ENCODE assay signal across 8 cellular contexts in genomic region chr7:4883352-4884144, GRCh38. TPM values are rescaled to one million over a fixed set of nuclear protein-coding genes. Genes with fewer than 3 reads are reported as not detected.
A peak's percentile ranks its signal among the peaks of the same experiment; 100 is the strongest.
DNase-seq lines count a peak whose midpoint lies in the region; ATAC-seq and TF ChIP-seq lines count a peak whose summit lies in the region.

Gene RADIL, minus strand, starts transcription at chr7:4883716. Its CDS starts 5,577 bp downstream, at chr7:4878139.

- H3K36me3 Mint-ChIP-seq in T-cell: no peaks in the 10 kb centered on the region

- H3K36me3 ChIP-seq in heart left ventricle: no peaks in the 10 kb centered on the region
- no peaks in the 10 kb centered on the region for H3K36me3 ChIP-seq in transverse colon

- in situ Hi-C loops in transverse colon (cut with MboI; ENCODE audit: low pct_ligation_motif_present in 1 of 4, low pct_unique_long_range_greater_than_20kb in 1 of 4, low sequenced_read_pairs in 3 of 4): no loop called here

- CTCF ChIA-PET in T-cell (lab: Charles Lee): interaction anchor here (0.6 to 1.3 kb wide), 6 partner anchors 52 to 1449 kb away, joined by 3 to 6 read pairs (median 3); no protein-coding TSS in a partner anchor

- ATAC-seq in GM21619 (IDR thresholded peaks at IDR 0.05; ENCODE audit: unreplicated experiment) (peak; percentile 79), T-cell (replicated peaks in 1 of 4) (peak; percentile 91 to 96 (median 93)), heart left ventricle (peak; percentile 87 to 96 (median 96))

- POLR2A ChIA-PET in T-cell (lab: Charles Lee): no interaction called here

- no peaks in the 10 kb centered on the region for H3K9me3 Mint-ChIP-seq in T-cell

- H3K4me1 ChIP-seq in heart left ventricle: peaks cover 0 to 35% (median 10%) of the 10 kb centered on the region in 12 donors
- H3K4me1 ChIP-seq in transverse colon: peaks cover 0 to 14% (median 6%) of the 10 kb centered on the region in 4 donors

- peak within 1 kb of the TSS; percentile 56 to 74 (median 57) for H3K4me3 Mint-ChIP-seq in T-cell

- DNase-seq in COLO829 (ENCODE audit: low spot score): peak; percentile 97
- DNase-seq in NB4 (ENCODE audit: low read depth): peak; percentile 50
- peak; percentile 45 to 90 (median 80) for DNase-seq in T-cell
- peak; percentile 90 to 96 (median 95) for DNase-seq in heart left ventricle
- DNase-seq in posterior cingulate gyrus: peak; percentile 86 to 99 (median 94)
- DNase-seq in transverse colon: peak; percentile 82

- no peak for TF ChIP-seq POLR2A in NB4 (IDR thresholded peaks at IDR 0.05; ENCODE audit: extremely low read depth, insufficient read length)
- TF ChIP-seq POLR2A in heart left ventricle (IDR thresholded peaks at IDR 0.05): no peak
- no peak for TF ChIP-seq POLR2A in transverse colon (IDR thresholded peaks at IDR 0.05)

- H3K27me3 Mint-ChIP-seq in T-cell: peaks cover 24 to 51% of the 10 kb centered on the region in 2 donors

- H3K9me3 ChIP-seq in heart left ventricle: no peaks in the 10 kb centered on the region
- no peaks in the 10 kb centered on the region for H3K9me3 ChIP-seq in transverse colon

- H3K4me3 ChIP-seq in NB4 (ENCODE audit: low read depth, low read length): no peak within 1 kb of the TSS
- peak within 1 kb of the TSS; percentile 53 to 83 (median 73) for H3K4me3 ChIP-seq in heart left ventricle
- peak within 1 kb of the TSS; percentile 35 to 60 (median 53) for H3K4me3 ChIP-seq in transverse colon

- H3K27ac ChIP-seq in adipose tissue (ENCODE audit: low read depth, low read length) (peak within 1 kb of the TSS; percentile 4), heart left ventricle (peak within 1 kb of the TSS; percentile 67 to 93 (median 84)), transverse colon (peak within 1 kb of the TSS; percentile 59 to 79 (median 66))

- H3K27ac Mint-ChIP-seq in T-cell: no peak within 1 kb of the TSS

- TF ChIP-seq CTCF in NB4 (IDR thresholded peaks at IDR 0.05; ENCODE audit: low read depth, low read length): peak; percentile 22
- TF ChIP-seq CTCF in heart left ventricle (IDR thresholded peaks at IDR 0.05): peak; percentile 70 to 97 (median 90)
- TF ChIP-seq CTCF in transverse colon (IDR thresholded peaks at IDR 0.05): peak in 4 of 5 experiments; percentile 50 to 65 (median 62)

- intact Hi-C loops in heart left ventricle (cut with DNase I) (loop anchor here in 9 of 10 donors (1.0 to 10.0 kb wide), 16 partner anchors 36 to 279 kb away; partner anchors contain the start of gene FOXK1 (in 2 of the 9)), posterior cingulate gyrus (cut with DNase I) (loop anchor here (2.0 to 10.0 kb wide), 3 partner anchors 39 to 91 kb away; no protein-coding TSS in a partner anchor), transverse colon (cut with DNase I; ENCODE audit: low total_unique reads) (no loop called here)

- H3K27me3 ChIP-seq in heart left ventricle (peaks cover 0 to 24% (median 0%) of the 10 kb centered on the region in 9 donors), transverse colon (peaks cover 26% of the 10 kb centered on the region)

- 3 to 4% (median 4%) methylated on average over 68 to 75 of the region's 75 CpGs for WGBS in adipose tissue, 3 donors
- WGBS in heart left ventricle, 4 donors: 3 to 9% (median 4%) methylated on average over 23 to 75 of the region's 75 CpGs
- 7% methylated on average over 62 of the region's 75 CpGs; no CpG with 5 or more reads in 1 of the 2 donors for WGBS in transverse colon (ENCODE audit: low coverage in 1 of 2), 2 donors

- TF ChIP-seq EP300 in transverse colon (IDR thresholded peaks at IDR 0.05; ENCODE audit: low read depth): no peak

- peaks cover 12 to 17% (median 12%) of the 10 kb centered on the region in 3 donors for H3K4me1 Mint-ChIP-seq in T-cell

RNA-seq across cellular contexts. Expression of gene RADIL, which starts in this region (rescaled TPM):
- total RNA-seq in T-cell (under 1 TPM in 2 of 5 donors, not detected in 3; 0.20 to 0.30 TPM), heart left ventricle (1 to 10 TPM; 1.1 to 9.0 (median 3.4) TPM), transverse colon (1 to 10 TPM in 3 of 4 donors, under 1 TPM in 1; 0.80 to 6.2 (median 1.7) TPM)
- polyA plus RNA-seq in adipose tissue (1 to 10 TPM; 1.9 to 6.2 (median 3.2) TPM), heart left ventricle (1 to 10 TPM; 2.1 to 3.5 TPM)

Comparison
In these comparisons a context has a peak if more than half of its experiments do, and no peak if none do; other contexts are left out.
1. Peak in DNase-seq and ATAC-seq in T-cell; RNA of the gene not detected or under 1 TPM.
2. CTCF ChIP-seq: peak in every context shown above with its lines; median percentile 90 in heart left ventricle; 62 in transverse colon; 22 in NB4.
3. H3K27ac ChIP-seq: peak in every context shown above with its lines; median percentile 84 in heart left ventricle; 66 in transverse colon; 4 in adipose tissue.